Comparison of ENCODE assay signal across 8 cellular contexts in genomic region chr3:179562467-179563297, GRCh38. TPM values are rescaled to one million over a fixed set of nuclear protein-coding genes. Genes with fewer than 3 reads are reported as not detected.
A peak's percentile ranks its signal among the peaks of the same experiment; 100 is the strongest.
DNase-seq lines count a peak whose midpoint lies in the region; ATAC-seq lines count a peak whose summit lies in the region.

Gene ACTL6A, plus strand, starts transcription at chr3:179562926. Its CDS starts 167 bp downstream, at chr3:179563093.

- DNase-seq in COLO668 (lab: John Stamatoyannopoulos, UW; ENCODE audit: unreplicated experiment) = peak; percentile 96
- peak; percentile 100 for DNase-seq in HT1080 (ENCODE audit: low read depth)
- peak; percentile 100 for DNase-seq in NOMO-1 treated with DMSO at 0.1 percent for 48 hours (lab: John Stamatoyannopoulos, UW; ENCODE audit: unreplicated experiment)
- DNase-seq in activated CD8-positive, alpha-beta memory T cell treated with anti-CD3 and anti-CD28 coated beads for 4 hours (ENCODE audit: low read depth in 2 of 2) = peak; percentile 97 to 99
- peak; percentile 93 to 94 (median 94) for DNase-seq in effector memory CD8-positive, alpha-beta T cell
- peak; percentile 100 for DNase-seq in medulla oblongata (ENCODE audit: extremely low spot score)
- peak; percentile 97 for DNase-seq in stimulated activated CD8-positive, alpha-beta memory T cell treated with anti-CD3 and anti-CD28 coated beads, Interleukin-12 subunit alpha, Interleukin-12 subunit beta, amount 100 ng/mL, for 1 hour (ENCODE audit: low read depth)

- peak within 1 kb of the TSS; percentile 95 for H3K4me3 Mint-ChIP-seq in effector memory CD8-positive, alpha-beta T cell

- H3K27me3 Mint-ChIP-seq in effector memory CD8-positive, alpha-beta T cell = no peaks in the 10 kb centered on the region

- no peaks in the 10 kb centered on the region for H3K9me3 Mint-ChIP-seq in effector memory CD8-positive, alpha-beta T cell

- ATAC-seq in GM21360 (IDR thresholded peaks at IDR 0.05; ENCODE audit: unreplicated experiment) = peak; percentile 94
- ATAC-seq in effector memory CD8-positive, alpha-beta T cell (replicated peaks) = peak; percentile 91

- H3K36me3 Mint-ChIP-seq in effector memory CD8-positive, alpha-beta T cell (ENCODE audit: insufficient read depth) = peaks cover 8% of the 10 kb centered on the region

- peak within 1 kb of the TSS; percentile 73 to 87 for H3K27ac Mint-ChIP-seq in effector memory CD8-positive, alpha-beta T cell

- H3K4me1 Mint-ChIP-seq in effector memory CD8-positive, alpha-beta T cell (ENCODE audit: low read depth in 2 of 2) = peaks cover 17 to 24% of the 10 kb centered on the region in 2 donors

RNA-seq across cellular contexts. Expression of gene ACTL6A, which starts in this region (rescaled TPM):
- 135 and 170 TPM in 2 replicates for total RNA-seq in HT1080 (2014; rRNA removed; shearing (Covaris generic))
- 181 and 268 TPM in 2 replicates for polyA plus RNA-seq in HT1080 (2015; cell fraction: cytosol; rRNA removed)
- 239 and 333 TPM in 2 replicates for polyA plus RNA-seq in HT1080 (2015; cell fraction: nucleus; rRNA removed)

Comparison
In these comparisons a context has a peak if more than half of its experiments do, and no peak if none do; other contexts are left out.
1. Peak in every context shown above with its lines: DNase-seq and ATAC-seq.